ENCODE assay signal across 18 cellular contexts in genomic region chr20:50765674-50766073, GRCh38.
"Had no signal": no experiment of that assay in that cellular context is flagged by ENCODE, and none has a peak within 500 bp of the region (broad histone marks: within the 10 kb centered on the region; RNA-seq: fewer than 3 reads in every experiment).

No MANE protein-coding gene starts in this region.

- H3K27ac ChIP-seq: dorsolateral prefrontal cortex, lower lobe of right lung, ovary, psoas muscle, testis, tibial artery, upper lobe of left lung had no signal

- H3K36me3 ChIP-seq: lower lobe of right lung, ovary, tibial artery, upper lobe of left lung had no signal

- H3K4me3 Mint-ChIP-seq: natural killer cell; stimulated activated effector memory CD8-positive, alpha-beta T cell treated with anti-CD3 and anti-CD28 coated beads, Interleukin-12 subunit alpha, Interleukin-12 subunit beta, amount 100 ng/mL, for 72 hours had no signal

- H3K27me3 ChIP-seq: dorsolateral prefrontal cortex, ovary, testis, tibial artery, upper lobe of left lung had no signal

- H3K4me1 Mint-ChIP-seq: natural killer cell; stimulated activated effector memory CD8-positive, alpha-beta T cell treated with anti-CD3 and anti-CD28 coated beads, Interleukin-12 subunit alpha, Interleukin-12 subunit beta, amount 100 ng/mL, for 72 hours had no signal

- H3K36me3 Mint-ChIP-seq: natural killer cell; stimulated activated effector memory CD8-positive, alpha-beta T cell treated with anti-CD3 and anti-CD28 coated beads, Interleukin-12 subunit alpha, Interleukin-12 subunit beta, amount 100 ng/mL, for 72 hours had no signal

- H3K4me3 ChIP-seq: dorsolateral prefrontal cortex, lower lobe of right lung, ovary, psoas muscle, testis, tibial artery, upper lobe of left lung had no signal

- H3K9me3 Mint-ChIP-seq: natural killer cell; stimulated activated effector memory CD8-positive, alpha-beta T cell treated with anti-CD3 and anti-CD28 coated beads, Interleukin-12 subunit alpha, Interleukin-12 subunit beta, amount 100 ng/mL, for 72 hours had no signal

- DNase-seq: dorsolateral prefrontal cortex; effector CD4-positive, alpha-beta T cell; hypothalamus; left ventricle myocardium superior; lower lobe of right lung; natural killer cell; occipital lobe; psoas muscle; stimulated activated CD4-positive, alpha-beta T cell treated with anti-CD3 and anti-CD28 coated beads, Interleukin-2, amount 100 ng/mL, for 24 hours; stimulated activated CD4-positive, alpha-beta T cell treated with anti-CD3 and anti-CD28 coated beads, Interleukin-4, amount 100 ng/mL, for 24 hours; stimulated activated naive CD8-positive, alpha-beta T cell treated with anti-CD3 and anti-CD28 coated beads, Interleukin-15, Interleukin-2, amounts not matched to agents 100 U/mL and 50 U/mL, for 24 hours; substantia nigra; tibial artery; upper lobe of left lung had no signal

- ATAC-seq: left ventricle myocardium superior; lower lobe of right lung; natural killer cell; psoas muscle; sciatic nerve; stimulated activated effector memory CD8-positive, alpha-beta T cell treated with anti-CD3 and anti-CD28 coated beads, Interleukin-12 subunit alpha, Interleukin-12 subunit beta, amount 100 ng/mL, for 72 hours; stimulated activated naive CD8-positive, alpha-beta T cell treated with anti-CD3 and anti-CD28 coated beads, Interleukin-15, Interleukin-2, amounts not matched to agents 100 U/mL and 50 U/mL, for 24 hours had no signal

- H3K9me3 ChIP-seq: lower lobe of right lung, ovary, psoas muscle, testis, tibial artery, upper lobe of left lung had no signal

- H3K27ac Mint-ChIP-seq: natural killer cell; stimulated activated effector memory CD8-positive, alpha-beta T cell treated with anti-CD3 and anti-CD28 coated beads, Interleukin-12 subunit alpha, Interleukin-12 subunit beta, amount 100 ng/mL, for 72 hours had no signal
